Comparison of ENCODE assay signal across 19 cellular contexts in the genomic region with DNA sequence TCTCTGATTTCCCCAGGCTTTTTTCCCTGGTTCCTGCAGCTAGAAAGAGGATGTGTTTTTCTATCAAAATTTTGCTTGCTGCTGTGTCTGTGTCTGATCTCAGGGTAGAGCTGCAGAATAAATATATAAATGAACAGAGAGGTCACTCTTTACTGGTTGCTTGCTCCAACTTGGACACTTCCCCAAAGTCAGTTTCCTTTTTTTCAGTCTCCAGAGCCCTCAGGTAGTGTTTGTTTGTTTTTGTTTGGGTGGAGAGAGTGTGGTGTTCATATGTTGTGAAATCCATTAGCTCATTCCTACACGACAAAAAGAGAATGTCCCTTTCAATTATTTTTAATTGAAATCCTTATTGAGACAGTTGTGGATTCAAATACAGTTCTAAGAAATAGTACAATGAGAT.
A peak's percentile ranks its signal among the peaks of the same experiment; 100 is the strongest.
DNase-seq lines count a peak whose midpoint lies in the region; ATAC-seq, FAIRE-seq and TF ChIP-seq lines count a peak whose summit lies in the region.
"Had no signal": no experiment of that assay in that cellular context is flagged by ENCODE, and none has a peak within 500 bp of the region (broad histone marks: within the 10 kb centered on the region; RNA-seq: fewer than 3 reads in every experiment).

No MANE protein-coding gene starts in this region.

- H3K27ac Mint-ChIP-seq in GM23338: peak overlapping the region; percentile 39; the same call in 1 of the 2 replicates

- peak overlapping the region in 6 of 11 experiments; percentile 0 to 62 (median 8); a peak in 7 of 22 replicates for H3K4me2 ChIP-seq in BLaER1 treated with 17β-estradiol and CSF1 and Interleukin-3, amounts not matched to agents 10 nM and 100 nM
- H3K4me2 ChIP-seq in GM23338: no peak overlapping the region
- H3K4me2 ChIP-seq: A549, BLaER1, KMS-11 had no signal

- H3K4me3 ChIP-seq in BLaER1 treated with 17β-estradiol and CSF1 and Interleukin-3, amounts not matched to agents 10 nM and 100 nM: no peak overlapping the region
- H3K4me3 ChIP-seq in GM23338: no peak overlapping the region
- H3K4me3 ChIP-seq in bronchial epithelial cell (ENCODE audit: low read depth, low read length): no peak overlapping the region
- H3K4me3 ChIP-seq in right lobe of liver: no peak overlapping the region
- H3K4me3 ChIP-seq: A549, BLaER1 had no signal

- H3K9ac ChIP-seq in BLaER1 treated with 17β-estradiol and CSF1 and Interleukin-3, amounts not matched to agents 10 nM and 100 nM: no peak overlapping the region; a peak in 1 of 22 replicates
- H3K9ac ChIP-seq: BLaER1, KMS-11 had no signal

- no peak overlapping the region for H3K4me3 Mint-ChIP-seq in GM23338
- H3K4me3 Mint-ChIP-seq: CD8-positive, alpha-beta memory T cell had no signal

- peaks cover 16 to 45% (median 20%) of the 10 kb centered on the region in 11 experiments for H3K36me3 ChIP-seq in BLaER1 treated with 17β-estradiol and CSF1 and Interleukin-3, amounts not matched to agents 10 nM and 100 nM
- H3K36me3 ChIP-seq in GM23338 (ENCODE audit: insufficient read depth) (no peaks in the 10 kb centered on the region), bronchial epithelial cell (ENCODE audit: control insufficient read depth, insufficient read depth, low read length) (peaks cover 2% of the 10 kb centered on the region), right lobe of liver (no peaks in the 10 kb centered on the region)

- 0 out of 2 replicates have a peak, but pooled peaks cover 4% of the 10 kb centered on the region for H3F3A ChIP-seq in GM23338 (replicated peaks; ENCODE audit: low read depth)

- peaks cover 89% of the 10 kb centered on the region for H3K79me2 ChIP-seq in GM23338 (replicated peaks; ENCODE audit: insufficient read depth)

- H4K20me1 ChIP-seq in BLaER1 treated with 17β-estradiol and CSF1 and Interleukin-3, amounts not matched to agents 10 nM and 100 nM: peaks cover 5 to 49% (median 22%) of the 10 kb centered on the region in 11 experiments; a peak in 17 of 22 replicates
- no peaks in the 10 kb centered on the region for H4K20me1 ChIP-seq in GM23338 (replicated peaks; ENCODE audit: insufficient read depth)

- peaks cover 18 to 29% (median 23%) of the 10 kb centered on the region in 10 experiments for H3K4me1 ChIP-seq in BLaER1 treated with 17β-estradiol and CSF1 and Interleukin-3, amounts not matched to agents 10 nM and 100 nM
- peaks cover 23% of the 10 kb centered on the region for H3K4me1 ChIP-seq in GM23338 (ENCODE audit: insufficient read depth)
- peaks cover 0 to 7% (median 0%) of the 10 kb centered on the region in 4 donors for H3K4me1 ChIP-seq in right lobe of liver

- peaks cover 17% of the 10 kb centered on the region; the same call in 2 of the 3 replicates for H3K36me3 Mint-ChIP-seq in GM23338 (ENCODE audit: low read depth)

- intact Hi-C loops in right lobe of liver (cut with DNase I): no loop called here

- peaks cover 5% of the 10 kb centered on the region for H3K27me3 Mint-ChIP-seq in GM23338 (ENCODE audit: insufficient read depth, low read depth, poor library complexity)
- H3K27me3 Mint-ChIP-seq: CD8-positive, alpha-beta memory T cell had no signal

- H3K9me2 ChIP-seq in GM23338 (ENCODE audit: insufficient read depth): no peaks in the 10 kb centered on the region

- DNase-seq in GM23338 (ENCODE audit: low spot score): no peak
- peak; percentile 56 for DNase-seq in bronchial epithelial cell (ENCODE audit: low read depth)
- DNase-seq in right lobe of liver: no peak
- DNase-seq in NCI-H1105 (lab: John Stamatoyannopoulos, UW): no peak
- DNase-seq in NCI-H146 (lab: John Stamatoyannopoulos, UW): no peak
- DNase-seq: CD8-positive, alpha-beta memory T cell; DMS79 treated with DMSO at 0.1 percent for 48 hours; NCI-H1105 treated with DMSO at 0.1 percent for 48 hours; NCI-H1694 treated with DMSO at 0.1 percent for 48 hours; NCI-H510A; NCI-H748 treated with DMSO at 0.1 percent for 48 hours; NK-92 treated with Interleukin-12 subunit alpha and Interleukin-12 subunit beta, amount 100 ng/mL, for 24 hours had no signal

- WGBS in right lobe of liver (ENCODE audit: insufficient coverage, low coverage, low lambda C conversion rate, missing lambda C conversion rate): 7% methylated on average over 1 of the region's 1 CpG

- peaks cover 31 to 52% (median 42%) of the 10 kb centered on the region in 11 experiments for H3K9me3 ChIP-seq in BLaER1 treated with 17β-estradiol and CSF1 and Interleukin-3, amounts not matched to agents 10 nM and 100 nM (replicated peaks in 1 of 11)
- H3K9me3 ChIP-seq in right lobe of liver: no peaks in the 10 kb centered on the region
- H3K9me3 ChIP-seq: A549 had no signal

- no peak for TF ChIP-seq POLR2A in right lobe of liver (IDR thresholded peaks at IDR 0.05)

- no peak for FAIRE-seq in bronchial epithelial cell (lab: Jason Lieb, UNC)
- FAIRE-seq: A549, RCC 7860 had no signal

- no peak overlapping the region for H2AFZ ChIP-seq in GM23338

- H3K27ac ChIP-seq in BLaER1 treated with 17β-estradiol and CSF1 and Interleukin-3, amounts not matched to agents 10 nM and 100 nM: no peak overlapping the region; a peak in 1 of 22 replicates
- H3K27ac ChIP-seq in GM23338 (ENCODE audit: low read depth) (no peak overlapping the region), right lobe of liver (peak overlapping the region in 1 of 3 donors; percentile 27)
- H3K27ac ChIP-seq: A549, BLaER1, KMS-11 had no signal

- TF ChIP-seq CTCF in GM23338 (conservative IDR thresholded peaks at IDR 0.05; ENCODE audit: low read depth in 2 of 2) (no peak), bronchial epithelial cell (IDR thresholded peaks at IDR 0.05; ENCODE audit: insufficient read depth, low read length, severe bottlenecking) (no peak), right lobe of liver (IDR thresholded peaks at IDR 0.05) (no peak)

- H3K27me3 ChIP-seq in BLaER1 treated with 17β-estradiol and CSF1 and Interleukin-3, amounts not matched to agents 10 nM and 100 nM: no peaks in the 10 kb centered on the region
- H3K27me3 ChIP-seq in GM23338 (ENCODE audit: insufficient read depth) (no peaks in the 10 kb centered on the region), bronchial epithelial cell (ENCODE audit: control insufficient read depth, insufficient read depth, low read length) (no peaks in the 10 kb centered on the region), right lobe of liver (no peaks in the 10 kb centered on the region)
- H3K27me3 ChIP-seq: BLaER1 had no signal

- peaks cover 8% of the 10 kb centered on the region; the same call in 2 of the 3 replicates for H3K9me3 Mint-ChIP-seq in GM23338

- no peak for ATAC-seq in GM23338
- peak; percentile 87 to 94 (median 88) for ATAC-seq in right lobe of liver
- no peak for ATAC-seq in HG03354 (IDR thresholded peaks at IDR 0.05; ENCODE audit: poor library complexity, severe bottlenecking, unreplicated experiment)
- ATAC-seq: A549, Right ventricle myocardium inferior had no signal

- H3K4me1 Mint-ChIP-seq in GM23338: peaks cover 39% of the 10 kb centered on the region

TF ChIP-seq in GM23338, 12 proteins besides CTCF, POLR2A, EP300 and RAD21 (continues in another document):
- TF ChIP-seq CREB1 (CRISPR knock-in tag; IDR thresholded peaks at IDR 0.05; ENCODE audit: low read depth) (no peak), EZH2phosphoT487 (IDR thresholded peaks at IDR 0.05; ENCODE audit: unreplicated experiment) (no peak), ZNF114 (CRISPR knock-in tag; IDR thresholded peaks at IDR 0.05) (no peak), NANOG (IDR thresholded peaks at IDR 0.05; ENCODE audit: borderline replicate concordance) (no peak), STAT1 (IDR thresholded peaks at IDR 0.05; ENCODE audit: unreplicated experiment) (no peak), POLR2AphosphoS5 (IDR thresholded peaks at IDR 0.05; ENCODE audit: low read depth) (no peak)
- TF ChIP-seq, protein P1, sequence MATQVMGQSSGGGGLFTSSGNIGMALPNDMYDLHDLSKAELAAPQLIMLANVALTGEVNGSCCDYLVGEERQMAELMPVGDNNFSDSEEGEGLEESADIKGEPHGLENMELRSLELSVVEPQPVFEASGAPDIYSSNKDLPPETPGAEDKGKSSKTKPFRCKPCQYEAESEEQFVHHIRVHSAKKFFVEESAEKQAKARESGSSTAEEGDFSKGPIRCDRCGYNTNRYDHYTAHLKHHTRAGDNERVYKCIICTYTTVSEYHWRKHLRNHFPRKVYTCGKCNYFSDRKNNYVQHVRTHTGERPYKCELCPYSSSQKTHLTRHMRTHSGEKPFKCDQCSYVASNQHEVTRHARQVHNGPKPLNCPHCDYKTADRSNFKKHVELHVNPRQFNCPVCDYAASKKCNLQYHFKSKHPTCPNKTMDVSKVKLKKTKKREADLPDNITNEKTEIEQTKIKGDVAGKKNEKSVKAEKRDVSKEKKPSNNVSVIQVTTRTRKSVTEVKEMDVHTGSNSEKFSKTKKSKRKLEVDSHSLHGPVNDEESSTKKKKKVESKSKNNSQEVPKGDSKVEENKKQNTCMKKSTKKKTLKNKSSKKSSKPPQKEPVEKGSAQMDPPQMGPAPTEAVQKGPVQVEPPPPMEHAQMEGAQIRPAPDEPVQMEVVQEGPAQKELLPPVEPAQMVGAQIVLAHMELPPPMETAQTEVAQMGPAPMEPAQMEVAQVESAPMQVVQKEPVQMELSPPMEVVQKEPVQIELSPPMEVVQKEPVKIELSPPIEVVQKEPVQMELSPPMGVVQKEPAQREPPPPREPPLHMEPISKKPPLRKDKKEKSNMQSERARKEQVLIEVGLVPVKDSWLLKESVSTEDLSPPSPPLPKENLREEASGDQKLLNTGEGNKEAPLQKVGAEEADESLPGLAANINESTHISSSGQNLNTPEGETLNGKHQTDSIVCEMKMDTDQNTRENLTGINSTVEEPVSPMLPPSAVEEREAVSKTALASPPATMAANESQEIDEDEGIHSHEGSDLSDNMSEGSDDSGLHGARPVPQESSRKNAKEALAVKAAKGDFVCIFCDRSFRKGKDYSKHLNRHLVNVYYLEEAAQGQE (IDR thresholded peaks at IDR 0.05; ENCODE audit: unreplicated experiment): no peak

Comparison
In these comparisons a context has a peak if more than half of its experiments do, and no peak if none do; other contexts are left out.
1. ATAC-seq: peak in right lobe of liver (4 of 4); none in GM23338 (single experiment) and HG03354 (single experiment).